ENCODE assay signal across 1 cellular context in genomic region chr12:108620236-108620879, GRCh38.
TF ChIP-seq lines count a peak whose summit lies in the region.

No MANE protein-coding gene starts in this region.

TF ChIP-seq in HepG2, 621 proteins besides CTCF, POLR2A, EP300 and RAD21 (continued from another document and continues in another):
- TF ChIP-seq ZBED4 (CRISPR knock-in tag; IDR thresholded peaks at IDR 0.05; ENCODE audit: borderline replicate concordance), result no peak
- no peak for TF ChIP-seq SOX6 (IDR thresholded peaks at IDR 0.05)
- peak; percentile 74 for TF ChIP-seq SOX6 (CRISPR knock-in tag; IDR thresholded peaks at IDR 0.05)
- TF ChIP-seq HES4 (CRISPR knock-in tag; IDR thresholded peaks at IDR 0.05; ENCODE audit: borderline replicate concordance), result no peak
- peak; percentile 32; the same call in 1 of the 2 replicates for TF ChIP-seq ZKSCAN1 (IDR thresholded peaks at IDR 0.05; ENCODE audit: low read length)
- TF ChIP-seq CBX1 (IDR thresholded peaks at IDR 0.05; ENCODE audit: low read depth), result peak; percentile 25
- no peak for TF ChIP-seq RFX5 (IDR thresholded peaks at IDR 0.05; ENCODE audit: low read depth, low read length)
- 0 out of 2 replicates have a peak, but pooled peaks have one; percentile 39 for TF ChIP-seq SMAD3 (CRISPR knock-in tag; IDR thresholded peaks at IDR 0.05)
- TF ChIP-seq, protein P1, sequence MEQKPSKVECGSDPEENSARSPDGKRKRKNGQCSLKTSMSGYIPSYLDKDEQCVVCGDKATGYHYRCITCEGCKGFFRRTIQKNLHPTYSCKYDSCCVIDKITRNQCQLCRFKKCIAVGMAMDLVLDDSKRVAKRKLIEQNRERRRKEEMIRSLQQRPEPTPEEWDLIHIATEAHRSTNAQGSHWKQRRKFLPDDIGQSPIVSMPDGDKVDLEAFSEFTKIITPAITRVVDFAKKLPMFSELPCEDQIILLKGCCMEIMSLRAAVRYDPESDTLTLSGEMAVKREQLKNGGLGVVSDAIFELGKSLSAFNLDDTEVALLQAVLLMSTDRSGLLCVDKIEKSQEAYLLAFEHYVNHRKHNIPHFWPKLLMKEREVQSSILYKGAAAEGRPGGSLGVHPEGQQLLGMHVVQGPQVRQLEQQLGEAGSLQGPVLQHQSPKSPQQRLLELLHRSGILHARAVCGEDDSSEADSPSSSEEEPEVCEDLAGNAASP (CRISPR knock-in tag; IDR thresholded peaks at IDR 0.05; ENCODE audit: borderline replicate concordance), result 0 out of 2 replicates have a peak, but pooled peaks have one; percentile 25
- TF ChIP-seq ZFP36L2 (CRISPR knock-in tag; IDR thresholded peaks at IDR 0.05), result no peak
- no peak for TF ChIP-seq YEATS2 (CRISPR knock-in tag; IDR thresholded peaks at IDR 0.05; ENCODE audit: borderline replicate concordance)
- TF ChIP-seq ZNF761 (CRISPR knock-in tag; conservative IDR thresholded peaks at IDR 0.05), result no peak
- no peak for TF ChIP-seq GFI1 (CRISPR knock-in tag; IDR thresholded peaks at IDR 0.05; ENCODE audit: borderline replicate concordance)
- no peak for TF ChIP-seq ZNF580 (CRISPR knock-in tag; IDR thresholded peaks at IDR 0.05; ENCODE audit: borderline replicate concordance, low read depth)
- TF ChIP-seq ZNF790 (CRISPR knock-in tag; IDR thresholded peaks at IDR 0.05; ENCODE audit: borderline replicate concordance), result no peak
- TF ChIP-seq ZBTB7B (CRISPR knock-in tag; IDR thresholded peaks at IDR 0.05), result no peak
- no peak for TF ChIP-seq SP4 (CRISPR knock-in tag; IDR thresholded peaks at IDR 0.05)
- TF ChIP-seq YY1 (IDR thresholded peaks at IDR 0.05; ENCODE audit: insufficient read depth, insufficient replicate concordance, low read depth, low read length), result no peak
- TF ChIP-seq, protein P2, sequence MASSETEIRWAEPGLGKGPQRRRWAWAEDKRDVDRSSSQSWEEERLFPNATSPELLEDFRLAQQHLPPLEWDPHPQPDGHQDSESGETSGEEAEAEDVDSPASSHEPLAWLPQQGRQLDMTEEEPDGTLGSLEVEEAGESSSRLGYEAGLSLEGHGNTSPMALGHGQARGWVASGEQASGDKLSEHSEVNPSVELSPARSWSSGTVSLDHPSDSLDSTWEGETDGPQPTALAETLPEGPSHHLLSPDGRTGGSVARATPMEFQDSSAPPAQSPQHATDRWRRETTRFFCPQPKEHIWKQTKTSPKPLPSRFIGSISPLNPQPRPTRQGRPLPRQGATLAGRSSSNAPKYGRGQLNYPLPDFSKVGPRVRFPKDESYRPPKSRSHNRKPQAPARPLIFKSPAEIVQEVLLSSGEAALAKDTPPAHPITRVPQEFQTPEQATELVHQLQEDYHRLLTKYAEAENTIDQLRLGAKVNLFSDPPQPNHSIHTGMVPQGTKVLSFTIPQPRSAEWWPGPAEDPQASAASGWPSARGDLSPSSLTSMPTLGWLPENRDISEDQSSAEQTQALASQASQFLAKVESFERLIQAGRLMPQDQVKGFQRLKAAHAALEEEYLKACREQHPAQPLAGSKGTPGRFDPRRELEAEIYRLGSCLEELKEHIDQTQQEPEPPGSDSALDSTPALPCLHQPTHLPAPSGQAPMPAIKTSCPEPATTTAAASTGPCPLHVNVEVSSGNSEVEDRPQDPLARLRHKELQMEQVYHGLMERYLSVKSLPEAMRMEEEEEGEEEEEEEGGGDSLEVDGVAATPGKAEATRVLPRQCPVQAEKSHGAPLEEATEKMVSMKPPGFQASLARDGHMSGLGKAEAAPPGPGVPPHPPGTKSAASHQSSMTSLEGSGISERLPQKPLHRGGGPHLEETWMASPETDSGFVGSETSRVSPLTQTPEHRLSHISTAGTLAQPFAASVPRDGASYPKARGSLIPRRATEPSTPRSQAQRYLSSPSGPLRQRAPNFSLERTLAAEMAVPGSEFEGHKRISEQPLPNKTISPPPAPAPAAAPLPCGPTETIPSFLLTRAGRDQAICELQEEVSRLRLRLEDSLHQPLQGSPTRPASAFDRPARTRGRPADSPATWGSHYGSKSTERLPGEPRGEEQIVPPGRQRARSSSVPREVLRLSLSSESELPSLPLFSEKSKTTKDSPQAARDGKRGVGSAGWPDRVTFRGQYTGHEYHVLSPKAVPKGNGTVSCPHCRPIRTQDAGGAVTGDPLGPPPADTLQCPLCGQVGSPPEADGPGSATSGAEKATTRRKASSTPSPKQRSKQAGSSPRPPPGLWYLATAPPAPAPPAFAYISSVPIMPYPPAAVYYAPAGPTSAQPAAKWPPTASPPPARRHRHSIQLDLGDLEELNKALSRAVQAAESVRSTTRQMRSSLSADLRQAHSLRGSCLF (CRISPR knock-in tag; IDR thresholded peaks at IDR 0.05; ENCODE audit: borderline replicate concordance), result no peak
- TF ChIP-seq ZNF333 (CRISPR knock-in tag; IDR thresholded peaks at IDR 0.05; ENCODE audit: borderline replicate concordance), result no peak
- no peak for TF ChIP-seq PAXIP1 (CRISPR knock-in tag; conservative IDR thresholded peaks at IDR 0.05)
- TF ChIP-seq NCOA2 (CRISPR knock-in tag; IDR thresholded peaks at IDR 0.05), result peak; percentile 18; the same call in 1 of the 2 replicates
- no peak for TF ChIP-seq ZNF891 (CRISPR knock-in tag; IDR thresholded peaks at IDR 0.05)
- TF ChIP-seq MYPOP (CRISPR knock-in tag; IDR thresholded peaks at IDR 0.05), result no peak
- TF ChIP-seq ISX (CRISPR knock-in tag; conservative IDR thresholded peaks at IDR 0.05), result no peak
- TF ChIP-seq ETV5 (CRISPR knock-in tag; IDR thresholded peaks at IDR 0.05; ENCODE audit: borderline replicate concordance), result no peak
- no peak for TF ChIP-seq MAFG (CRISPR knock-in tag; IDR thresholded peaks at IDR 0.05)
- TF ChIP-seq HIVEP1 (CRISPR knock-in tag; IDR thresholded peaks at IDR 0.05), result no peak
- TF ChIP-seq, protein P3, sequence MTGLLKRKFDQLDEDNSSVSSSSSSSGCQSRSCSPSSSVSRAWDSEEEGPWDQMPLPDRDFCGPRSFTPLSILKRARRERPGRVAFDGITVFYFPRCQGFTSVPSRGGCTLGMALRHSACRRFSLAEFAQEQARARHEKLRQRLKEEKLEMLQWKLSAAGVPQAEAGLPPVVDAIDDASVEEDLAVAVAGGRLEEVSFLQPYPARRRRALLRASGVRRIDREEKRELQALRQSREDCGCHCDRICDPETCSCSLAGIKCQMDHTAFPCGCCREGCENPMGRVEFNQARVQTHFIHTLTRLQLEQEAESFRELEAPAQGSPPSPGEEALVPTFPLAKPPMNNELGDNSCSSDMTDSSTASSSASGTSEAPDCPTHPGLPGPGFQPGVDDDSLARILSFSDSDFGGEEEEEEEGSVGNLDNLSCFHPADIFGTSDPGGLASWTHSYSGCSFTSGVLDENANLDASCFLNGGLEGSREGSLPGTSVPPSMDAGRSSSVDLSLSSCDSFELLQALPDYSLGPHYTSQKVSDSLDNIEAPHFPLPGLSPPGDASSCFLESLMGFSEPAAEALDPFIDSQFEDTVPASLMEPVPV (CRISPR knock-in tag; IDR thresholded peaks at IDR 0.05), result no peak
- TF ChIP-seq ZNF318 (CRISPR knock-in tag; IDR thresholded peaks at IDR 0.05), result no peak
- no peak for TF ChIP-seq PRMT3 (CRISPR knock-in tag; IDR thresholded peaks at IDR 0.05; ENCODE audit: borderline replicate concordance, low read depth)
